1 cellular context compared by ENCODE assay signal in genomic region chr14:23168246-23168645, GRCh38.
TF ChIP-seq lines count a peak whose summit lies in the region.

No MANE protein-coding gene starts in this region.

TF ChIP-seq in K562, 482 proteins besides CTCF, POLR2A, EP300 and RAD21:
- TF ChIP-seq FOSL1 (tag; conservative IDR thresholded peaks at IDR 0.05) (no peak), ZNF175 (CRISPR knock-in tag; IDR thresholded peaks at IDR 0.05; ENCODE audit: low read depth) (no peak), NR3C1 (CRISPR knock-in tag; IDR thresholded peaks at IDR 0.05) (no peak), FOXJ2 (tag; IDR thresholded peaks at IDR 0.05) (no peak), IRF1 (CRISPR knock-in tag; IDR thresholded peaks at IDR 0.05; ENCODE audit: borderline replicate concordance) (no peak), ZNF584 (CRISPR knock-in tag; IDR thresholded peaks at IDR 0.05; ENCODE audit: low read depth) (no peak), TCF15 (CRISPR knock-in tag; IDR thresholded peaks at IDR 0.05) (no peak), GTF2F1 (IDR thresholded peaks at IDR 0.05; ENCODE audit: low read depth, low read length) (no peak), RAD51 (IDR thresholded peaks at IDR 0.05; ENCODE audit: borderline replicate concordance, low read depth) (no peak), MCM3 (IDR thresholded peaks at IDR 0.05) (no peak)
- TF ChIP-seq, protein P1, sequence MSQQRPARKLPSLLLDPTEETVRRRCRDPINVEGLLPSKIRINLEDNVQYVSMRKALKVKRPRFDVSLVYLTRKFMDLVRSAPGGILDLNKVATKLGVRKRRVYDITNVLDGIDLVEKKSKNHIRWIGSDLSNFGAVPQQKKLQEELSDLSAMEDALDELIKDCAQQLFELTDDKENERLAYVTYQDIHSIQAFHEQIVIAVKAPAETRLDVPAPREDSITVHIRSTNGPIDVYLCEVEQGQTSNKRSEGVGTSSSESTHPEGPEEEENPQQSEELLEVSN (IDR thresholded peaks at IDR 0.05; ENCODE audit: borderline replicate concordance in 1 of 2, extremely low read depth in 1 of 2, insufficient read depth in 1 of 2, insufficient read length in 1 of 2, low read depth in 1 of 2, low read length in 1 of 2, poor library complexity in 1 of 2, severe bottlenecking in 1 of 2): no peak
